ENCODE assay signal across 19 cellular contexts in genomic region chrX:134470013-134470412, GRCh38.
"Had no signal": no experiment of that assay in that cellular context is flagged by ENCODE, and none has a peak within 500 bp of the region (broad histone marks: within the 10 kb centered on the region; RNA-seq: fewer than 3 reads in every experiment).

No MANE protein-coding gene starts in this region.

- H3K4me1 Mint-ChIP-seq: mesothelial cell of epicardium; naive B cell; neural crest cell; stimulated activated naive CD8-positive, alpha-beta T cell treated with anti-CD3 and anti-CD28 coated beads, Interleukin-15, amount 100 ng/mL, for 72 hours had no signal

- H3K36me3 ChIP-seq: prostate gland, right atrium auricular region, suprapubic skin, transverse colon had no signal

- H3K27ac ChIP-seq: coronary artery, prostate gland, right atrium auricular region, suprapubic skin, transverse colon had no signal

- H3K27me3 Mint-ChIP-seq: naive B cell; natural killer cell treated with Interleukin-12 subunit alpha and Interleukin-12 subunit beta and Interleukin-15 and Interleukin-18, amount 100 ng/mL, for 72 hours; stimulated activated naive CD8-positive, alpha-beta T cell treated with anti-CD3 and anti-CD28 coated beads, Interleukin-15, amount 100 ng/mL, for 72 hours had no signal

- H3K36me3 Mint-ChIP-seq: naive B cell; natural killer cell treated with Interleukin-12 subunit alpha and Interleukin-12 subunit beta and Interleukin-15 and Interleukin-18, amount 100 ng/mL, for 72 hours had no signal

- H3K4me3 ChIP-seq: coronary artery, mucosa of descending colon, prostate gland, right atrium auricular region, smooth muscle cell, suprapubic skin, transverse colon had no signal

- H3K4me1 ChIP-seq: prostate gland, right atrium auricular region, suprapubic skin, transverse colon had no signal

- H3K27ac Mint-ChIP-seq: mesothelial cell of epicardium; natural killer cell treated with Interleukin-12 subunit alpha and Interleukin-12 subunit beta and Interleukin-15 and Interleukin-18, amount 100 ng/mL, for 72 hours; stimulated activated naive CD8-positive, alpha-beta T cell treated with anti-CD3 and anti-CD28 coated beads, Interleukin-15, amount 100 ng/mL, for 72 hours had no signal

- H3K9me3 ChIP-seq: mucosa of descending colon, prostate gland, right atrium auricular region, suprapubic skin, transverse colon had no signal

- ATAC-seq: mucosa of descending colon; natural killer cell treated with Interleukin-12 subunit alpha and Interleukin-12 subunit beta and Interleukin-15 and Interleukin-18, amount 100 ng/mL, for 72 hours; sciatic nerve; stimulated activated naive CD8-positive, alpha-beta T cell treated with anti-CD3 and anti-CD28 coated beads, Interleukin-15, amount 100 ng/mL, for 72 hours had no signal

- DNase-seq: effector memory CD4-positive, alpha-beta T cell; mucosa of descending colon; naive B cell; stimulated activated CD4-positive, alpha-beta T cell treated with anti-CD3 and anti-CD28 coated beads, Interleukin-12 subunit alpha, Interleukin-12 subunit beta, amount 100 ng/mL, for 4 hours; stimulated activated CD4-positive, alpha-beta T cell treated with anti-CD3 and anti-CD28 coated beads, Interleukin-1b, Interleukin-23, amount 100 ng/mL, for 48 hours; stimulated activated CD4-positive, alpha-beta T cell treated with anti-CD3 and anti-CD28 coated beads, Interleukin-4, amount 100 ng/mL, for 1 hour; stimulated activated CD8-positive, alpha-beta memory T cell treated with anti-CD3 and anti-CD28 coated beads, Interleukin-4, amount 100 ng/mL, for 48 hours; stimulated activated naive CD4-positive, alpha-beta T cell; stimulated activated naive CD8-positive, alpha-beta T cell treated with anti-CD3 and anti-CD28 coated beads, Interleukin-15, amount 100 ng/mL, for 72 hours; transverse colon had no signal

- H3K27me3 ChIP-seq: right atrium auricular region, suprapubic skin, transverse colon had no signal

- H3K4me3 Mint-ChIP-seq: mesothelial cell of epicardium; naive B cell; natural killer cell treated with Interleukin-12 subunit alpha and Interleukin-12 subunit beta and Interleukin-15 and Interleukin-18, amount 100 ng/mL, for 72 hours; neural crest cell; stimulated activated naive CD8-positive, alpha-beta T cell treated with anti-CD3 and anti-CD28 coated beads, Interleukin-15, amount 100 ng/mL, for 72 hours had no signal

- H3K4me2 ChIP-seq: smooth muscle cell had no signal

- H3K9me3 Mint-ChIP-seq: naive B cell; natural killer cell treated with Interleukin-12 subunit alpha and Interleukin-12 subunit beta and Interleukin-15 and Interleukin-18, amount 100 ng/mL, for 72 hours; neural crest cell; stimulated activated naive CD8-positive, alpha-beta T cell treated with anti-CD3 and anti-CD28 coated beads, Interleukin-15, amount 100 ng/mL, for 72 hours had no signal
